In the genomic region with DNA sequence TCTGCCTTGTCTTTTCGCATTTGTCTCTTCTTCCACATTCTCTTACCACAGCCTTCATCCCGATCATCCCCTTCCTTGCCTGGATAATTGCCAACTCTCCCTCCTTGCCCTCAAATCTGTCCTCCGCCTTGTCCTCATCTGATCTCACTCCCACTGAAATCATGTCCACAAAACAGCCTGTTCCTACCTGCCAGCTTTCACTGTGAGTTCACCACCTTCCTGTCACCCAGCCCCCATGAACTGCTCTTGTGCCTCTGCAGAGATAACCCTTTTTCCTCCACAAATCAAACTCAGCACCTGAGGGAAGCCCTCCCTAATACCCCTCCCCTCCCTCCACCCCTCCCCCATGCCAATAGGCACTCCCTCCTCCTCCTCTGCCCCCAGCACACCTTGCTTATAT, we compare ENCODE assay signal across 30 cellular contexts. TPM values are rescaled to one million over a fixed set of nuclear protein-coding genes. Genes with fewer than 3 reads are reported as not detected.
"Had no signal": no experiment of that assay in that cellular context is flagged by ENCODE, and none has a peak within 500 bp of the region (broad histone marks: within the 10 kb centered on the region; RNA-seq: fewer than 3 reads in every experiment).

No MANE protein-coding gene starts in this region.

- FAIRE-seq: astrocyte, bronchial epithelial cell, frontal cortex had no signal

- H3K36me3 ChIP-seq: brain microvascular endothelial cell had no signal

- H3K27ac Mint-ChIP-seq: activated CD4-positive, alpha-beta memory T cell treated with anti-CD3 and anti-CD28 coated beads, Interleukin-2, amount 10 ng/mL, durations not matched to agents 7 days and 5 days; activated CD4-positive, alpha-beta T cell treated with anti-CD3 and anti-CD28 coated beads, Interleukin-2, amount 10 ng/mL, durations not matched to agents 7 days and 5 days; activated naive CD8-positive, alpha-beta T cell; activated T-cell treated with anti-CD3 and anti-CD28 coated beads, Interleukin-2, amount 50 U/mL, for 24 hours; activated T-cell treated with anti-CD3 and anti-CD28 coated beads, Interleukin-2, amount 50 U/mL, for 72 hours; dendritic cell treated with granulocyte-macrophage colony-stimulating factor and Interleukin-4, amounts not matched to agents 40 ng/mL and 50 ng/mL, for 4 days; endodermal cell; WTC11 had no signal

- H3K9me3 Mint-ChIP-seq: activated CD4-positive, alpha-beta memory T cell treated with anti-CD3 and anti-CD28 coated beads, Interleukin-2, amount 10 ng/mL, durations not matched to agents 7 days and 5 days; activated CD4-positive, alpha-beta T cell treated with anti-CD3 and anti-CD28 coated beads, Interleukin-2, amount 10 ng/mL, durations not matched to agents 7 days and 5 days; activated T-cell treated with anti-CD3 and anti-CD28 coated beads, Interleukin-2, amount 50 U/mL, for 24 hours; activated T-cell treated with anti-CD3 and anti-CD28 coated beads, Interleukin-2, amount 50 U/mL, for 72 hours; central memory CD8-positive, alpha-beta T cell; dendritic cell treated with granulocyte-macrophage colony-stimulating factor and Interleukin-4, amounts not matched to agents 40 ng/mL and 50 ng/mL, for 4 days; endodermal cell; WTC11 had no signal

- DNase-seq: activated CD4-positive, alpha-beta memory T cell treated with anti-CD3 and anti-CD28 coated beads, Interleukin-2, amount 10 ng/mL, durations not matched to agents 7 days and 5 days; activated CD4-positive, alpha-beta T cell treated with anti-CD3 and anti-CD28 coated beads for 1 hour; activated CD4-positive, alpha-beta T cell treated with anti-CD3 and anti-CD28 coated beads for 4 hours; activated CD4-positive, alpha-beta T cell treated with anti-CD3 and anti-CD28 coated beads, Interleukin-2, amount 10 ng/mL, durations not matched to agents 7 days and 5 days; activated CD4-positive, alpha-beta T cell treated with anti-CD3 and anti-CD28 coated beads, Interleukin-2, amount 50 U/mL, for 4 hours; activated CD8-positive, alpha-beta memory T cell treated with anti-CD3 and anti-CD28 coated beads, Interleukin-2, amount 50 U/mL, for 48 hours; activated gamma-delta T cell treated with Interleukin-2 at 50 U/mL for 16 hours; activated naive CD4-positive, alpha-beta T cell treated with anti-CD3 and anti-CD28 coated beads, Interleukin-2, amount 50 U/mL, for 16 hours; activated naive CD4-positive, alpha-beta T cell treated with Interleukin-2 at 50 U/mL for 16 hours; activated T-cell treated with anti-CD3 and anti-CD28 coated beads for 4 hours; activated T-cell treated with anti-CD3 and anti-CD28 coated beads, Interleukin-2, amount 50 U/mL, for 24 hours; activated T-cell treated with anti-CD3 and anti-CD28 coated beads, Interleukin-2, amount 50 U/mL, for 72 hours; amniotic stem cell; anterior cingulate cortex; brain microvascular endothelial cell; dorsolateral prefrontal cortex; effector memory CD4-positive, alpha-beta T cell; endodermal cell; foreskin fibroblast; hippocampal formation had no signal

- ATAC-seq: activated T-cell treated with anti-CD3 and anti-CD28 coated beads, Interleukin-2, amount 50 U/mL, for 72 hours; esophagus mucosa; WTC11 had no signal

- H3K27me3 ChIP-seq: dorsolateral prefrontal cortex had no signal

- H3K4me3 Mint-ChIP-seq: activated CD4-positive, alpha-beta memory T cell treated with anti-CD3 and anti-CD28 coated beads, Interleukin-2, amount 10 ng/mL, durations not matched to agents 7 days and 5 days; activated CD4-positive, alpha-beta T cell treated with anti-CD3 and anti-CD28 coated beads, Interleukin-2, amount 10 ng/mL, durations not matched to agents 7 days and 5 days; activated naive CD8-positive, alpha-beta T cell; activated T-cell treated with anti-CD3 and anti-CD28 coated beads, Interleukin-2, amount 50 U/mL, for 24 hours; activated T-cell treated with anti-CD3 and anti-CD28 coated beads, Interleukin-2, amount 50 U/mL, for 72 hours; central memory CD8-positive, alpha-beta T cell; dendritic cell treated with granulocyte-macrophage colony-stimulating factor and Interleukin-4, amounts not matched to agents 40 ng/mL and 50 ng/mL, for 4 days; endodermal cell; WTC11 had no signal

- H3K4me3 ChIP-seq: coronary artery, dorsolateral prefrontal cortex had no signal

- H3K36me3 Mint-ChIP-seq: activated naive CD8-positive, alpha-beta T cell; WTC11 had no signal

- H3K27ac ChIP-seq: brain microvascular endothelial cell, coronary artery, dorsolateral prefrontal cortex, VCaP had no signal

- H3K4me1 Mint-ChIP-seq: central memory CD8-positive, alpha-beta T cell had no signal

RNA-seq across cellular contexts. Expression of gene ADCY5, which starts 4.8 kb away (rescaled TPM):
- total RNA-seq: activated CD4-positive, alpha-beta memory T cell treated with anti-CD3 and anti-CD28 coated beads, Interleukin-2, amount 10 ng/mL, durations not matched to agents 7 days and 5 days; activated CD4-positive, alpha-beta T cell treated with anti-CD3 and anti-CD28 coated beads, Interleukin-2, amount 10 ng/mL, durations not matched to agents 7 days and 5 days; activated T-cell treated with anti-CD3 and anti-CD28 coated beads, Interleukin-2, amount 50 U/mL, for 72 hours; bronchial epithelial cell had no signal
